14 cellular contexts compared by ENCODE assay signal in the genomic region with DNA sequence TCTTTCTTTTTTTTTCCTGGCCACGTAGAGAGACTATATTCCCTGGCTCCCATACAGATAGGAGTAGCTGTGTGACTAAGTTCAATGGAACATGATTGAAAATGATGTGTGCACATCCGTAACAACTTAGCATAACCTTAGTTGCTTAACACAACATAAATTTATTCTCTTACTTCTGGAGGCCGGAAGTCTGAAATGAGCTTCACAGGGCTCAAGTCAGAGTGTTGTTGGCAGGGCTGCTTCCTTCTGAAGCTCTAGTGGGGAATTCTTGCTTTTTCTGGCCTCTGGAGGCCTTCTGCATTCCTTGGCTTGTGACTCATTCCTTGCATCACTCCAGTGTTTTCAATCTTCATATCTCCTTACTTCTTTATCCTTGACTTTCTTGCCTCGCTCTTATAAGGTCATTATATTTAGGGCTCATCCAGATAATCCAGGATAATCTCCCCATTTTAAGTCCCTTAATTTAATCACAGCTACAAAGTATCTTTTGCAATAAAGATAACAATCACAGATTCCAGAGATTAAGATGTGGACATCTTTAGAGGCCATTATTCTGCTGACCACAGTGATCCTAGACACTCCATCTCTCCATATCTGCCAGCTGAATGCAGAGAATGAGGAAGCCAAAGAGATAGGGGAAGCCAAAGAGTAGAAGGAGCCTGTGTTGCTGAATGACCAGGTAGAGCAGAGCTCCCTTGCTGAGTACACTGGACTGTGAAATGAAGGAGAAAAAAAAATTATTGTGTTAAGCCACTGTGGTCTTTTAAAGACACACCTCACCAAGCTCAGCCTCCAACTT. TPM values are rescaled to one million over a fixed set of nuclear protein-coding genes. Genes with fewer than 3 reads are reported as not detected.
DNase-seq lines count a peak whose midpoint lies in the region; ATAC-seq, FAIRE-seq and TF ChIP-seq lines count a peak whose summit lies in the region.
"Had no signal": no experiment of that assay in that cellular context is flagged by ENCODE, and none has a peak within 500 bp of the region (broad histone marks: within the 10 kb centered on the region; RNA-seq: fewer than 3 reads in every experiment).

No MANE protein-coding gene starts in this region.

- peak; percentile 98 for FAIRE-seq in endothelial cell of umbilical vein (lab: Jason Lieb, UNC)

- H3K4me3 Mint-ChIP-seq in Caco-2 (ENCODE audit: unreplicated experiment): peak overlapping the region; percentile 65
- H3K4me3 Mint-ChIP-seq in activated T-cell treated with anti-CD3 and anti-CD28 coated beads, Interleukin-2, amount 50 U/mL, for 24 hours: no peak overlapping the region
- H3K4me3 Mint-ChIP-seq in activated T-helper 17 cell treated with anti-CD3 and anti-CD28 coated beads, Interleukin-2, amount 50 U/mL, for 72 hours: no peak overlapping the region

- H3K4me3 ChIP-seq in Caco-2 (ENCODE audit: low read depth, low read length): no peak overlapping the region
- H3K4me3 ChIP-seq in endothelial cell of umbilical vein (replicated peaks in 1 of 3; ENCODE audit: insufficient read depth in 1 of 3, low read depth in 1 of 3, low read length in 3 of 3): no peak overlapping the region
- no peak overlapping the region for H3K4me3 ChIP-seq in Peyer's patch
- H3K4me3 ChIP-seq: heart right ventricle, ovary had no signal

- H2AFZ ChIP-seq in endothelial cell of umbilical vein (ENCODE audit: low read depth, low read length): no peak overlapping the region

- intact Hi-C loops in Caco-2 (cut with micrococcal nuclease; ENCODE audit: unreplicated experiment) (loop anchor here (2.0 kb wide), 1 partner anchor 20 kb away; the partner anchor contains the start of gene SNX6), endothelial cell of umbilical vein (cut with micrococcal nuclease) (loop anchor here (1.0 kb wide), 2 partner anchors 15 to 28 kb away; no protein-coding TSS in a partner anchor)

- H3K9ac ChIP-seq in endothelial cell of umbilical vein (replicated peaks; ENCODE audit: extremely low read depth, insufficient read depth, low read length): peak overlapping the region; percentile 32

- H4K20me1 ChIP-seq in endothelial cell of umbilical vein (replicated peaks; ENCODE audit: control insufficient read depth, extremely low read depth, insufficient read depth, low read length): no peaks in the 10 kb centered on the region

- CTCF ChIA-PET in Caco-2 (lab: Charles Lee) (interaction anchor here (1.0 to 1.1 kb wide), 2 partner anchors 11 to 72 kb away, joined by 3 to 4 read pairs; no protein-coding TSS in a partner anchor), endothelial cell of umbilical vein (lab: Charles Lee) (interaction anchor here (0.8 to 1.2 kb wide), 5 partner anchors 10 to 31 kb away, joined by 3 to 9 read pairs (median 4); no protein-coding TSS in a partner anchor)

- ATAC-seq in activated T-helper 17 cell treated with anti-CD3 and anti-CD28 coated beads, Interleukin-2, amount 50 U/mL, for 72 hours (replicated peaks): no peak
- no peak for ATAC-seq in HG02678 (IDR thresholded peaks at IDR 0.05; ENCODE audit: unreplicated experiment)

- H3K9me3 ChIP-seq in Caco-2 (no peaks in the 10 kb centered on the region), endothelial cell of umbilical vein (replicated peaks; ENCODE audit: control insufficient read depth, insufficient read depth, low read length) (no peaks in the 10 kb centered on the region), Peyer's patch (no peaks in the 10 kb centered on the region)
- H3K9me3 ChIP-seq: ovary had no signal

- H3K27me3 Mint-ChIP-seq in Caco-2 (ENCODE audit: insufficient read depth, unreplicated experiment): no peaks in the 10 kb centered on the region
- H3K27me3 Mint-ChIP-seq in activated T-cell treated with anti-CD3 and anti-CD28 coated beads, Interleukin-2, amount 50 U/mL, for 24 hours: no peaks in the 10 kb centered on the region
- H3K27me3 Mint-ChIP-seq in activated T-helper 17 cell treated with anti-CD3 and anti-CD28 coated beads, Interleukin-2, amount 50 U/mL, for 72 hours: no peaks in the 10 kb centered on the region

- peaks cover 28% of the 10 kb centered on the region for H3K4me1 Mint-ChIP-seq in Caco-2 (ENCODE audit: low read depth, unreplicated experiment)
- peaks cover 1% of the 10 kb centered on the region for H3K4me1 Mint-ChIP-seq in activated T-cell treated with anti-CD3 and anti-CD28 coated beads, Interleukin-2, amount 50 U/mL, for 24 hours (ENCODE audit: low read depth)
- H3K4me1 Mint-ChIP-seq in activated T-helper 17 cell treated with anti-CD3 and anti-CD28 coated beads, Interleukin-2, amount 50 U/mL, for 72 hours: no peaks in the 10 kb centered on the region

- BruUV-seq in Caco-2 (replicated peaks; lab: Mats Ljungman, UMichigan) (TSS peak; percentile 97), endothelial cell of umbilical vein (replicated peaks; lab: Mats Ljungman, UMichigan) (no TSS peak)

- H3K36me3 Mint-ChIP-seq in Caco-2 (ENCODE audit: insufficient read depth, unreplicated experiment): peaks cover 18% of the 10 kb centered on the region
- H3K36me3 Mint-ChIP-seq in activated T-cell treated with anti-CD3 and anti-CD28 coated beads, Interleukin-2, amount 50 U/mL, for 24 hours (ENCODE audit: low read depth): no peaks in the 10 kb centered on the region
- H3K36me3 Mint-ChIP-seq in activated T-helper 17 cell treated with anti-CD3 and anti-CD28 coated beads, Interleukin-2, amount 50 U/mL, for 72 hours (ENCODE audit: low read depth): no peaks in the 10 kb centered on the region

- H3K9me3 Mint-ChIP-seq in Caco-2 (ENCODE audit: unreplicated experiment): no peaks in the 10 kb centered on the region
- no peaks in the 10 kb centered on the region for H3K9me3 Mint-ChIP-seq in activated T-cell treated with anti-CD3 and anti-CD28 coated beads, Interleukin-2, amount 50 U/mL, for 24 hours
- H3K9me3 Mint-ChIP-seq in activated T-helper 17 cell treated with anti-CD3 and anti-CD28 coated beads, Interleukin-2, amount 50 U/mL, for 72 hours: no peaks in the 10 kb centered on the region

- dilution Hi-C loops in endothelial cell of umbilical vein (cut with MboI; ENCODE audit: extremely low pct_ligation_motif_present, low sequenced_read_pairs): no loop called here

- POLR2A ChIA-PET in Caco-2 (lab: Charles Lee): interaction anchor here (0.6 to 1.4 kb wide), 4 partner anchors 20 to 641 kb away, joined by 3 to 8 read pairs (median 3); partner anchors contain the start of genes FAM177A1, PSMA6 and SNX6
- POLR2A ChIA-PET in endothelial cell of umbilical vein (lab: Charles Lee): interaction anchor here (0.6 to 1.3 kb wide), 4 partner anchors 10 to 395 kb away, joined by 3 to 6 read pairs (median 4); partner anchors contain the start of gene FAM177A1

- TF ChIP-seq CTCF in Caco-2 (IDR thresholded peaks at IDR 0.05; ENCODE audit: insufficient read depth in 1 of 2, low read depth in 1 of 2, low read length in 1 of 2, severe bottlenecking in 1 of 2, unreplicated experiment in 1 of 2): no peak
- TF ChIP-seq CTCF in endothelial cell of umbilical vein (IDR thresholded peaks at IDR 0.05; ENCODE audit: extremely low read depth in 1 of 2, insufficient read depth in 1 of 2, low read depth in 1 of 2, low read length in 2 of 2): no peak
- no peak for TF ChIP-seq CTCF in Peyer's patch (IDR thresholded peaks at IDR 0.05)

- DNase-seq in Caco-2 (peak; percentile 74 to 79), NCI-H460 (ENCODE audit: extremely low read depth, low read depth) (peak; percentile 59), endothelial cell of umbilical vein (ENCODE audit: low read depth, low spot score) (peak; percentile 89), non-pigmented ciliary epithelial cell (ENCODE audit: low read depth) (peak; percentile 97), Peyer's patch (no peak)
- no peak for DNase-seq in activated T-cell treated with anti-CD3 and anti-CD28 coated beads, Interleukin-2, amount 50 U/mL, for 24 hours
- DNase-seq: activated gamma-delta T cell, DND-41, heart right ventricle, NCI-H2081, T-helper 2 cell had no signal

- no peak overlapping the region for H3K27ac Mint-ChIP-seq in Caco-2 (ENCODE audit: unreplicated experiment)
- no peak overlapping the region for H3K27ac Mint-ChIP-seq in activated T-cell treated with anti-CD3 and anti-CD28 coated beads, Interleukin-2, amount 50 U/mL, for 24 hours
- H3K27ac Mint-ChIP-seq in activated T-helper 17 cell treated with anti-CD3 and anti-CD28 coated beads, Interleukin-2, amount 50 U/mL, for 72 hours: no peak overlapping the region

- peaks cover 46% of the 10 kb centered on the region for H3K4me1 ChIP-seq in Caco-2
- peaks cover 21% of the 10 kb centered on the region for H3K4me1 ChIP-seq in endothelial cell of umbilical vein (ENCODE audit: control insufficient read depth, extremely low read depth, insufficient read depth, low read length)
- H3K4me1 ChIP-seq in Peyer's patch: no peaks in the 10 kb centered on the region

- H3K27me3 ChIP-seq in Caco-2 (replicated peaks; ENCODE audit: control insufficient read depth, insufficient read depth, low read length) (no peaks in the 10 kb centered on the region), endothelial cell of umbilical vein (ENCODE audit: control insufficient read depth in 2 of 2, insufficient read depth in 2 of 2, low read length in 2 of 2) (no peaks in the 10 kb centered on the region), Peyer's patch (no peaks in the 10 kb centered on the region)
- H3K27me3 ChIP-seq: heart right ventricle, ovary had no signal

- peak overlapping the region; percentile 27 for H3K4me2 ChIP-seq in endothelial cell of umbilical vein (ENCODE audit: insufficient read depth, low read length)

- TF ChIP-seq POLR2A in endothelial cell of umbilical vein (IDR thresholded peaks at IDR 0.05; ENCODE audit: low read depth, low read length) (peak; percentile 63), Peyer's patch (IDR thresholded peaks at IDR 0.05) (no peak)

- H3K27ac ChIP-seq in endothelial cell of umbilical vein (ENCODE audit: insufficient read depth, low read depth, low read length) (peak overlapping the region; percentile 77), Peyer's patch (no peak overlapping the region)
- H3K27ac ChIP-seq: ovary had no signal

- H3K79me2 ChIP-seq in endothelial cell of umbilical vein (ENCODE audit: control insufficient read depth, insufficient read depth, low read length): no peaks in the 10 kb centered on the region

- no peaks in the 10 kb centered on the region for H3K36me3 ChIP-seq in Caco-2 (ENCODE audit: control insufficient read depth, insufficient read depth, low read length)
- no peaks in the 10 kb centered on the region for H3K36me3 ChIP-seq in endothelial cell of umbilical vein (ENCODE audit: control insufficient read depth in 2 of 2, extremely low read depth in 1 of 2, insufficient read depth in 2 of 2, low read length in 2 of 2)
- H3K36me3 ChIP-seq in Peyer's patch: no peaks in the 10 kb centered on the region
- H3K36me3 ChIP-seq: heart right ventricle, ovary had no signal

- no peaks in the 10 kb centered on the region for H3K9me1 ChIP-seq in endothelial cell of umbilical vein (replicated peaks; ENCODE audit: control insufficient read depth, extremely low read depth, insufficient read depth, low read length)

RNA-seq across cellular contexts. Expression of gene SNX6, which starts 21.0 kb away (rescaled TPM):
- total RNA-seq in Caco-2 (2022): 105 and 106 TPM in 2 replicates
- 89.2 and 95.8 TPM in 2 replicates for total RNA-seq in NCI-H460 (2014; rRNA removed; shearing (Covaris generic))
- 77.4 and 91.1 TPM in 2 replicates for polyA plus RNA-seq in NCI-H460 (2014; cell fraction: nucleus; rRNA removed)
- 91.6 and 95.1 TPM in 2 replicates for total RNA-seq in endothelial cell of umbilical vein
- 69.3 and 120 TPM in 2 replicates for polyA plus RNA-seq in endothelial cell of umbilical vein
- polyA plus RNA-seq in endothelial cell of umbilical vein (2011; cell fraction: cytosol; rRNA removed): 69.3 and 136 TPM in 2 replicates
- 52.5 and 90.6 TPM in 2 replicates for polyA plus RNA-seq in endothelial cell of umbilical vein (2011; cell fraction: nucleus; rRNA removed)
- polyA plus RNA-seq in endothelial cell of umbilical vein (2012): 92.0 and 153 TPM in 2 replicates
- 28.1 and 35.5 TPM in 2 replicates for polyA minus RNA-seq in endothelial cell of umbilical vein
- 18.3 TPM for polyA minus RNA-seq in endothelial cell of umbilical vein (2011; cell fraction: cytosol; rRNA and poly(A)+ RNA removed)
- 27.8 and 33.3 TPM in 2 replicates for polyA minus RNA-seq in endothelial cell of umbilical vein (2011; cell fraction: nucleus; rRNA and poly(A)+ RNA removed)
- total RNA-seq in activated T-helper 17 cell treated with anti-CD3 and anti-CD28 coated beads, Interleukin-2, amount 50 U/mL, for 72 hours: 10 to 100 TPM; 75.4 to 88.8 TPM
- 10 to 100 TPM; 46.8 to 90.2 (median 64.9) TPM for total RNA-seq in Peyer's patch

Comparison
In these comparisons a context has a peak if more than half of its experiments do, and no peak if none do; other contexts are left out.
1. DNase-seq: peak in Caco-2 (2 of 2), NCI-H460 (single experiment), endothelial cell of umbilical vein (single experiment) and non-pigmented ciliary epithelial cell (single experiment); none in activated T-cell treated with anti-CD3 and anti-CD28 coated beads, Interleukin-2, amount 50 U/mL, for 24 hours (single experiment) and Peyer's patch (0 of 3).